Comparison of ENCODE assay signal across 27 cellular contexts in the genomic region with DNA sequence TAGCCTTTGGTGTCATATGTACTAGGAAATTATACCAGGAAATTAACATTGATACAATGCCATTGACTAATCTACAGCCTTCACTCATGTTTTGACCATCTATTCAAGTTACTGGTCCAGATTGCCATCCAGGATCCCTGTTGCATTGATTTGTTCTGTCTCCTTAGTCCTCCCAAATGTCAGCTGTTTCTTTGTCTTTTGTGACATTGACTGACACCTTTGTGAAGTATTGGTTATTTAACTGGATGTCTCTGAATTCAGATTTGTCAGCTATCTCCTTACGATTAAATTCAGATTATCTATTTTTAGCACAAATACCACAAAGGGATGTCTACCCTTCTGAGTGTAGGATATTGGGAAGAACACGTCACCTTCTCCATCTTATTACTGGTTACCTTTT.
"Had no signal": no experiment of that assay in that cellular context is flagged by ENCODE, and none has a peak within 500 bp of the region (broad histone marks: within the 10 kb centered on the region; RNA-seq: fewer than 3 reads in every experiment).

No MANE protein-coding gene starts in this region.

- H3K36me3 ChIP-seq: stomach, suprapubic skin, thoracic aorta, thyroid gland, tibial artery, tibial nerve, transverse colon, upper lobe of left lung, upper lobe of right lung, uterus, vagina had no signal

- H3K4me3 ChIP-seq: stomach, suprapubic skin, testis, thoracic aorta, thyroid gland, tibial artery, tibial nerve, transverse colon, upper lobe of left lung, upper lobe of right lung, uterus, vagina had no signal

- ATAC-seq: stimulated activated effector memory CD8-positive, alpha-beta T cell treated with anti-CD3 and anti-CD28 coated beads, Interleukin-12 subunit alpha, Interleukin-12 subunit beta, amount 100 ng/mL, for 72 hours; stimulated activated memory B cell treated with anti-CD40 and anti-IgM and Interleukin-4, amounts not matched to agents 10 μg/mL and 1 μg/mL and 100 μg/mL, for 72 hours; stimulated activated naive B cell treated with anti-CD40 and anti-IgM and Interleukin-4, amounts not matched to agents 10 μg/mL and 1 μg/mL and 100 μg/mL, for 72 hours; stimulated activated naive CD8-positive, alpha-beta T cell treated with anti-CD3 and anti-CD28 coated beads, Interleukin-15, amount 100 ng/mL, for 72 hours; stimulated activated naive CD8-positive, alpha-beta T cell treated with anti-CD3 and anti-CD28 coated beads, Interleukin-15, Interleukin-2, amounts not matched to agents 100 U/mL and 50 U/mL, for 24 hours; upper lobe of right lung had no signal

- H3K9me3 ChIP-seq: suprapubic skin, testis, thoracic aorta, thyroid gland, tibial artery, tibial nerve, transverse colon, upper lobe of left lung, upper lobe of right lung, uterus, vagina had no signal

- FAIRE-seq: urothelium cell line had no signal

- H3K27me3 ChIP-seq: stomach, suprapubic skin, testis, thyroid gland, tibial artery, tibial nerve, transverse colon, upper lobe of left lung, upper lobe of right lung, uterus, vagina had no signal

- H3K27ac ChIP-seq: stomach, suprapubic skin, testis, thoracic aorta, thyroid gland, tibial artery, tibial nerve, transverse colon, upper lobe of left lung, upper lobe of right lung, uterus, vagina had no signal

- DNase-seq: stimulated activated CD4-positive, alpha-beta T cell treated with anti-CD3 and anti-CD28 coated beads, Interleukin-2, amount 100 ng/mL, for 48 hours; stimulated activated CD4-positive, alpha-beta T cell treated with anti-CD3 and anti-CD28 coated beads, Interleukin-4, amount 100 ng/mL, for 1 hour; stimulated activated CD4-positive, alpha-beta T cell treated with anti-CD3 and anti-CD28 coated beads, Interleukin-4, amount 100 ng/mL, for 24 hours; stimulated activated CD4-positive, alpha-beta T cell treated with anti-CD3 and anti-CD28 coated beads, Interleukin-4, amount 100 ng/mL, for 4 hours; stimulated activated CD8-positive, alpha-beta memory T cell treated with anti-CD3 and anti-CD28 coated beads, Interleukin-4, amount 100 ng/mL, for 48 hours; stimulated activated naive B cell treated with anti-CD40 and anti-IgM and Interleukin-4, amounts not matched to agents 10 μg/mL and 1 μg/mL and 100 μg/mL, for 72 hours; stimulated activated naive CD4-positive, alpha-beta T cell; stimulated activated naive CD4-positive, alpha-beta T cell treated with Interleukin-2 at 50 U/mL for 16 hours; stimulated activated naive CD8-positive, alpha-beta T cell treated with anti-CD3 and anti-CD28 coated beads, Interleukin-15, amount 100 ng/mL, for 72 hours; stimulated activated naive CD8-positive, alpha-beta T cell treated with anti-CD3 and anti-CD28 coated beads, Interleukin-15, Interleukin-2, amounts not matched to agents 100 U/mL and 50 U/mL, for 24 hours; stomach; substantia nigra; testis; thyroid gland; tibial artery; transverse colon; trophoblast cell; upper lobe of left lung; upper lobe of right lung; uterus had no signal
